In the genomic region with DNA sequence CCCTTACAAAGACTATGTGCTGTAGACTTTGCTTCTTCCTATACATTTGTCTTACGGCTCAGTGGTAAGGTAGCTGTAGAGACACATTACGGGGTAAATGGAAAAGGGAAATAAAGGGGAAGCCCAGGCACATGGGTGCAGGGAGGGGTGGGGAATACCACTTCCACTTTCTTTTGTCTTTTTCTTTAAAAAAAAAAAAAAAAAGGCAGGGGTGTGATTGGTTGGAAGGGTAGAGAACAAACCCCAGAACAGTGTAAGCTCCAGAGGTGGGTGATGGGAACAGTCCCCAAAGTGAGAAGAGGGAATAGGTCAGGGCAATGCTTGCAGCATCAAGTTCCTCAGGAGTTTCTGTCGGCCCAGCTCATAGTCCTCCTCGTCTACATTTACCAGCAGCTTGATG, we compare ENCODE assay signal across 18 cellular contexts. TPM values are rescaled to one million over a fixed set of nuclear protein-coding genes. Genes with fewer than 3 reads are reported as not detected.
DNase-seq lines count a peak whose midpoint lies in the region; ATAC-seq and TF ChIP-seq lines count a peak whose summit lies in the region.
"Had no signal": no experiment of that assay in that cellular context is flagged by ENCODE, and none has a peak within 500 bp of the region (broad histone marks: within the 10 kb centered on the region; RNA-seq: fewer than 3 reads in every experiment).

No MANE protein-coding gene starts in this region.

- H3K4me3 Mint-ChIP-seq in CD4-positive, CD25-positive, alpha-beta regulatory T cell = peak overlapping the region in 1 of 4 donors; percentile 18
- peak overlapping the region in 4 of 8 donors; percentile 15 to 72 (median 38) for H3K4me3 Mint-ChIP-seq in naive B cell

- no peak overlapping the region for H2AFZ ChIP-seq in HCT116 (ENCODE audit: low read depth, low read length, poor library complexity, severe bottlenecking)
- H2AFZ ChIP-seq: GM23248 had no signal

- POLR2A ChIA-PET in HCT116 (lab: Charles Lee) = interaction anchor here (0.7 to 0.8 kb wide), 2 partner anchors 11 to 848 kb away, joined by 3 read pairs; partner anchors contain the start of gene DEDD

- RAD21 ChIA-PET in HCT116 (lab: Charles Lee; ENCODE audit: low non-redundant PET in 1 of 2, low total read pairs in 2 of 2, uncharacterized antibody in 2 of 2, unreplicated experiment in 2 of 2) = no interaction called here

- peaks cover 49% of the 10 kb centered on the region for H3K79me2 ChIP-seq in HCT116 (ENCODE audit: insufficient read depth, low read length)

- H4K20me1 ChIP-seq in HCT116 (ENCODE audit: insufficient read depth) = no peaks in the 10 kb centered on the region

- TF ChIP-seq RAD21 in HCT116 (IDR thresholded peaks at IDR 0.05; ENCODE audit: low read depth) = no peak

- ATAC-seq in CD4-positive, CD25-positive, alpha-beta regulatory T cell (ENCODE audit: low read depth in 2 of 2) = no peak
- ATAC-seq in HCT116 = no peak
- peak; percentile 11 to 25 for ATAC-seq in naive B cell (ENCODE audit: low read depth in 2 of 2)
- ATAC-seq in HG03175 (IDR thresholded peaks at IDR 0.05; ENCODE audit: unreplicated experiment) = no peak
- ATAC-seq: K562, pancreas had no signal

- H3K4me3 ChIP-seq in CD4-positive, CD25-positive, alpha-beta regulatory T cell (ENCODE audit: low read depth, low read length) = no peak overlapping the region
- H3K4me3 ChIP-seq in HCT116 (replicated peaks in 1 of 2; ENCODE audit: low read depth in 1 of 2, low read length in 2 of 2) = no peak overlapping the region
- H3K4me3 ChIP-seq: GM23248, K562, pancreas, SJSA1, transverse colon had no signal

- TF ChIP-seq POLR2A in HCT116 (IDR thresholded peaks at IDR 0.05; ENCODE audit: borderline replicate concordance, extremely low read depth, insufficient read depth, insufficient read length) = no peak

- DNase-seq in CD4-positive, CD25-positive, alpha-beta regulatory T cell = no peak
- DNase-seq in HCT116 (ENCODE audit: low read depth, low spot score) (no peak), SKM-1 (lab: John Stamatoyannopoulos, UW; ENCODE audit: unreplicated experiment) (peak; percentile 45), naive B cell (peak; percentile 27), retina (no peak), HUDEP-2 (lab: John Stamatoyannopoulos, UW; ENCODE audit: unreplicated experiment in 76 of 76) (no peak)
- DNase-seq: activated CD4-positive, alpha-beta T cell treated with anti-CD3 and anti-CD28 coated beads, Interleukin-2, amount 50 U/mL, for 1 hour; aorta; GM23248; NCI-H2227 treated with DMSO at 0.1 percent for 48 hours; NK-92 treated with Interleukin-12 subunit alpha and Interleukin-12 subunit beta, amount 100 ng/mL, for 24 hours; pancreas; stimulated activated CD4-positive, alpha-beta T cell treated with anti-CD3 and anti-CD28 coated beads, Interleukin-4, amount 100 ng/mL, for 4 hours; T1000; transverse colon had no signal

- no peaks in the 10 kb centered on the region for H3K9me3 Mint-ChIP-seq in CD4-positive, CD25-positive, alpha-beta regulatory T cell
- H3K9me3 Mint-ChIP-seq in naive B cell = no peaks in the 10 kb centered on the region

- intact Hi-C loops in HCT116 (cut with micrococcal nuclease) = no loop called here

- no peak overlapping the region for H3K9ac ChIP-seq in HCT116 (ENCODE audit: low read length)
- H3K9ac ChIP-seq: GM23248 had no signal

- BruUV-seq in HCT116 (replicated peaks; lab: Mats Ljungman, UMichigan) = no TSS peak

- H3K36me3 ChIP-seq in CD4-positive, CD25-positive, alpha-beta regulatory T cell (ENCODE audit: control insufficient read depth, insufficient read depth, low read length) = peaks cover 54% of the 10 kb centered on the region
- H3K36me3 ChIP-seq in HCT116 (ENCODE audit: control insufficient read depth in 1 of 2, insufficient read depth in 2 of 2, low read length in 2 of 2) = peaks cover 17 to 51% of the 10 kb centered on the region in 2 experiments

- peaks cover 8% of the 10 kb centered on the region for H3K27me3 Mint-ChIP-seq in CD4-positive, CD25-positive, alpha-beta regulatory T cell
- H3K27me3 Mint-ChIP-seq in naive B cell = no peaks in the 10 kb centered on the region

- no peak overlapping the region for H3K4me2 ChIP-seq in HCT116 (ENCODE audit: low read length)

- CTCF ChIA-PET in HCT116 (lab: Charles Lee) = no interaction called here

- H3K4me1 ChIP-seq in CD4-positive, CD25-positive, alpha-beta regulatory T cell (ENCODE audit: control insufficient read depth, insufficient read depth, low read length, poor library complexity, severe bottlenecking) = peaks cover 29% of the 10 kb centered on the region
- peaks cover 10 to 23% of the 10 kb centered on the region in 2 experiments for H3K4me1 ChIP-seq in HCT116 (ENCODE audit: control insufficient read depth in 1 of 2, insufficient read depth in 2 of 2, low read length in 2 of 2)

- H3K4me1 Mint-ChIP-seq in CD4-positive, CD25-positive, alpha-beta regulatory T cell = peaks cover 18 to 51% (median 30%) of the 10 kb centered on the region in 4 donors
- H3K4me1 Mint-ChIP-seq in naive B cell = peaks cover 45 to 73% (median 60%) of the 10 kb centered on the region in 3 donors

- H3K9me2 ChIP-seq in HCT116 (ENCODE audit: insufficient read depth) = no peaks in the 10 kb centered on the region

- no peak overlapping the region for H3K27ac ChIP-seq in CD4-positive, CD25-positive, alpha-beta regulatory T cell (ENCODE audit: insufficient read depth, low read length, poor library complexity, severe bottlenecking)
- no peak overlapping the region for H3K27ac ChIP-seq in HCT116 (ENCODE audit: low read depth, low read length)
- H3K27ac ChIP-seq: GM23248, pancreas, SJSA1, transverse colon had no signal

- no peaks in the 10 kb centered on the region for H3K9me3 ChIP-seq in CD4-positive, CD25-positive, alpha-beta regulatory T cell (ENCODE audit: control insufficient read depth in 2 of 2, low read length in 2 of 2)
- no peaks in the 10 kb centered on the region for H3K9me3 ChIP-seq in HCT116 (ENCODE audit: control insufficient read depth in 1 of 2, insufficient read depth in 1 of 2, low read depth in 1 of 2, low read length in 2 of 2)
- H3K9me3 ChIP-seq: pancreas, SJSA1, transverse colon had no signal

- no peaks in the 10 kb centered on the region for H3K27me3 ChIP-seq in CD4-positive, CD25-positive, alpha-beta regulatory T cell (ENCODE audit: control insufficient read depth, insufficient read depth, low read length)
- no peaks in the 10 kb centered on the region for H3K27me3 ChIP-seq in HCT116 (ENCODE audit: insufficient read depth, low read length)
- H3K27me3 ChIP-seq: pancreas, SJSA1, transverse colon had no signal

- no peak for TF ChIP-seq CTCF in HCT116 (IDR thresholded peaks at IDR 0.05 in 2 of 3, conservative IDR thresholded peaks at IDR 0.05 in 1 of 3; ENCODE audit: borderline replicate concordance in 1 of 3, insufficient read depth in 1 of 3, low read depth in 2 of 3, low read length in 2 of 3)

- H3K36me3 Mint-ChIP-seq in CD4-positive, CD25-positive, alpha-beta regulatory T cell = peaks cover 31% of the 10 kb centered on the region
- H3K36me3 Mint-ChIP-seq in naive B cell = peaks cover 4 to 36% of the 10 kb centered on the region in 2 donors

- H3K27ac Mint-ChIP-seq in CD4-positive, CD25-positive, alpha-beta regulatory T cell = peak overlapping the region in 2 of 3 donors; percentile 23 to 76
- H3K27ac Mint-ChIP-seq in naive B cell = peak overlapping the region; percentile 28 to 94 (median 82)

TF ChIP-seq in HCT116, 20 proteins besides CTCF, POLR2A, EP300 and RAD21:
- TF ChIP-seq, protein P1, sequence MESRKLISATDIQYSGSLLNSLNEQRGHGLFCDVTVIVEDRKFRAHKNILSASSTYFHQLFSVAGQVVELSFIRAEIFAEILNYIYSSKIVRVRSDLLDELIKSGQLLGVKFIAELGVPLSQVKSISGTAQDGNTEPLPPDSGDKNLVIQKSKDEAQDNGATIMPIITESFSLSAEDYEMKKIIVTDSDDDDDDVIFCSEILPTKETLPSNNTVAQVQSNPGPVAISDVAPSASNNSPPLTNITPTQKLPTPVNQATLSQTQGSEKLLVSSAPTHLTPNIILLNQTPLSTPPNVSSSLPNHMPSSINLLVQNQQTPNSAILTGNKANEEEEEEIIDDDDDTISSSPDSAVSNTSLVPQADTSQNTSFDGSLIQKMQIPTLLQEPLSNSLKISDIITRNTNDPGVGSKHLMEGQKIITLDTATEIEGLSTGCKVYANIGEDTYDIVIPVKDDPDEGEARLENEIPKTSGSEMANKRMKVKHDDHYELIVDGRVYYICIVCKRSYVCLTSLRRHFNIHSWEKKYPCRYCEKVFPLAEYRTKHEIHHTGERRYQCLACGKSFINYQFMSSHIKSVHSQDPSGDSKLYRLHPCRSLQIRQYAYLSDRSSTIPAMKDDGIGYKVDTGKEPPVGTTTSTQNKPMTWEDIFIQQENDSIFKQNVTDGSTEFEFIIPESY (IDR thresholded peaks at IDR 0.05; ENCODE audit: extremely low read depth, insufficient replicate concordance, low read length) = no peak
- peak; percentile 45; the same call in 1 of the 2 replicates for TF ChIP-seq POLR2AphosphoS5 (IDR thresholded peaks at IDR 0.05; ENCODE audit: low read depth, low read length)

RNA-seq across cellular contexts. Expression of gene NIT1, which starts 3.9 kb away (rescaled TPM):
- 28.2 TPM for total RNA-seq in CD4-positive, CD25-positive, alpha-beta regulatory T cell
- 10 to 100 TPM; 21.1 to 24.5 (median 22.2) TPM for polyA plus RNA-seq in CD4-positive, CD25-positive, alpha-beta regulatory T cell
- 65.9 TPM for total RNA-seq in HCT116 (2021; ENCODE audit: unreplicated experiment)
- 106 and 111 TPM in 2 replicates for polyA plus RNA-seq in HCT116 (2012)
- polyA plus RNA-seq in naive B cell (ENCODE audit: low read depth in 6 of 6) = 10 to 100 TPM; 21.3 to 30.1 (median 25.6) TPM

RNA-seq across cellular contexts. Expression of gene PFDN2, which starts 4.0 kb away (rescaled TPM):
- total RNA-seq in CD4-positive, CD25-positive, alpha-beta regulatory T cell = 48.0 TPM
- polyA plus RNA-seq in CD4-positive, CD25-positive, alpha-beta regulatory T cell = 100 to 1,000 TPM in 2 of 4 donors, 10 to 100 TPM in 2; 90.9 to 109 (median 98.6) TPM
- 179 TPM for total RNA-seq in HCT116 (2021; ENCODE audit: unreplicated experiment)
- 388 and 441 TPM in 2 replicates for polyA plus RNA-seq in HCT116 (2012)
- 10 to 100 TPM; 64.0 to 93.7 (median 88.7) TPM for polyA plus RNA-seq in naive B cell (ENCODE audit: low read depth in 6 of 6)

RNA-seq across cellular contexts. Expression of gene DEDD, which starts 10.6 kb away (rescaled TPM):
- total RNA-seq in CD4-positive, CD25-positive, alpha-beta regulatory T cell = 40.9 TPM
- 10 to 100 TPM; 39.5 to 46.4 (median 41.8) TPM for polyA plus RNA-seq in CD4-positive, CD25-positive, alpha-beta regulatory T cell
- 32.8 TPM for total RNA-seq in HCT116 (2021; ENCODE audit: unreplicated experiment)
- 44.4 and 50.9 TPM in 2 replicates for polyA plus RNA-seq in HCT116 (2012)
- 10 to 100 TPM; 36.4 to 55.3 (median 39.2) TPM for polyA plus RNA-seq in naive B cell (ENCODE audit: low read depth in 6 of 6)

RNA-seq across cellular contexts. Expression of gene KLHDC9, which starts 23.7 kb away (rescaled TPM):
- total RNA-seq in CD4-positive, CD25-positive, alpha-beta regulatory T cell = not detected
- polyA plus RNA-seq in CD4-positive, CD25-positive, alpha-beta regulatory T cell = under 1 TPM in 2 of 4 donors, not detected in 2; 0.28 to 0.46 TPM
- 1.4 TPM for total RNA-seq in HCT116 (2021; ENCODE audit: unreplicated experiment)
- 0.75 and 1.4 TPM in 2 replicates for polyA plus RNA-seq in HCT116 (2012)
- polyA plus RNA-seq in naive B cell (ENCODE audit: low read depth in 6 of 6) = 1 to 10 TPM in 5 of 6 donors, not detected in 1; 1.3 to 4.4 (median 2.3) TPM
- total RNA-seq: K562, SJSA1 had no signal
- polyA plus RNA-seq: K562 had no signal

RNA-seq across cellular contexts. Expression of gene UFC1, which starts 31.9 kb away (rescaled TPM):
- total RNA-seq in CD4-positive, CD25-positive, alpha-beta regulatory T cell = 115 TPM
- polyA plus RNA-seq in CD4-positive, CD25-positive, alpha-beta regulatory T cell = 100 to 1,000 TPM; 147 to 188 (median 171) TPM
- total RNA-seq in HCT116 (2021; ENCODE audit: unreplicated experiment) = 63.7 TPM
- 87.0 and 95.6 TPM in 2 replicates for polyA plus RNA-seq in HCT116 (2012)
- 100 to 1,000 TPM; 119 to 151 (median 133) TPM for polyA plus RNA-seq in naive B cell (ENCODE audit: low read depth in 6 of 6)

Comparison
In these comparisons a context has a peak if more than half of its experiments do, and no peak if none do; other contexts are left out.
1. ATAC-seq: peak in naive B cell (2 of 2); none in CD4-positive, CD25-positive, alpha-beta regulatory T cell (0 of 2), HCT116 (single experiment) and HG03175 (single experiment).
2. DNase-seq: peak in SKM-1 (single experiment) and naive B cell (single experiment); none in CD4-positive, CD25-positive, alpha-beta regulatory T cell (0 of 3), HCT116 (single experiment), retina (single experiment) and HUDEP-2 (0 of 76).